Comparison of ENCODE assay signal across 2 cellular contexts in the genomic region with DNA sequence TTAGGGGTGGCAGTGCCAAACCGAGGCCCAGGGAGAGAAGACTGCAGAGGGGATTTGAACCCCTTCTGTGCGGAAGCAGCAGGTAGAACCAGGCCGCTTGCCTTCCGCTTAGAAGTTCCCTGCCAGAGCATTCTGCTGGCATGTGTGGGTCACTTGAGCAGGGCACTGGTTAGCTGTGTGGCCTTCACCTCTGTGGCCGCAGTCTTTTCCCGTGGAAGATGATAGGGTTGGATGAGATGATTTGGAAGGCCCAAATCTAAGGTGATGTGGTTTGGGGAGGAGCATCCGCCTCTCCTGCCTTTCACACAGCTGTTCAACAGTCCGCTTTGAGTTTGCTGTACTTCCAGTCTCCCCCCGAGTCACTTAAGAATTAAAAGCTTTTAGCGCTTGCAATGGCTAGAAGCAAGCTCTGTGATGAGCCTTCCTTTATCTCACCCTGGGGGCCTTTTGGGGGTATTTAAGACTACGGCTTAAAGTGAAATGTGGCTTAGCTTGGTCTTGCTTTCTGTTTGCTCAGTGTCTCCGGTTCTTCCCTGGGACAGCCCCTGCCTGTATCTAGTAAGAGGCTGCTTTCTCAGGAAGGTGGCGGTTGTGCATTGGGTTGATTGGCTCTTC.
TF ChIP-seq lines count a peak whose summit lies in the region.

No MANE protein-coding gene starts in this region.

TF ChIP-seq in SK-N-SH, 30 proteins besides CTCF, POLR2A, EP300 and RAD21 (continued from another document):
- no peak for TF ChIP-seq FOSL2 (IDR thresholded peaks at IDR 0.05; ENCODE audit: borderline replicate concordance, low read depth)
- no peak for TF ChIP-seq JUND (IDR thresholded peaks at IDR 0.05)
- TF ChIP-seq, protein P1, sequence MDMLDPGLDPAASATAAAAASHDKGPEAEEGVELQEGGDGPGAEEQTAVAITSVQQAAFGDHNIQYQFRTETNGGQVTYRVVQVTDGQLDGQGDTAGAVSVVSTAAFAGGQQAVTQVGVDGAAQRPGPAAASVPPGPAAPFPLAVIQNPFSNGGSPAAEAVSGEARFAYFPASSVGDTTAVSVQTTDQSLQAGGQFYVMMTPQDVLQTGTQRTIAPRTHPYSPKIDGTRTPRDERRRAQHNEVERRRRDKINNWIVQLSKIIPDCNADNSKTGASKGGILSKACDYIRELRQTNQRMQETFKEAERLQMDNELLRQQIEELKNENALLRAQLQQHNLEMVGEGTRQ (IDR thresholded peaks at IDR 0.05; ENCODE audit: borderline replicate concordance, low read depth, low read length): no peak
- no peak for TF ChIP-seq SIN3A (IDR thresholded peaks at IDR 0.05; ENCODE audit: borderline replicate concordance, low read depth, low read length)
TF ChIP-seq in SK-N-SH: peak in this region for 0.

TF ChIP-seq in GM12878, 131 proteins besides CTCF, POLR2A, EP300 and RAD21 (continued from another document and continues in another):
- TF ChIP-seq BACH1 (IDR thresholded peaks at IDR 0.05; ENCODE audit: borderline replicate concordance) (no peak), JUNB (IDR thresholded peaks at IDR 0.05) (no peak), CBX5 (IDR thresholded peaks at IDR 0.05; ENCODE audit: low read depth) (no peak), TAF1 (IDR thresholded peaks at IDR 0.05; ENCODE audit: borderline replicate concordance, low read depth, low read length) (peak; percentile 15; the same call in 1 of the 2 replicates), TCF7 (IDR thresholded peaks at IDR 0.05; ENCODE audit: borderline replicate concordance) (no peak), YBX1 (IDR thresholded peaks at IDR 0.05) (no peak), ZNF274 (IDR thresholded peaks at IDR 0.05; ENCODE audit: insufficient read depth, insufficient read length) (no peak), RAD51 (IDR thresholded peaks at IDR 0.05) (no peak), PAX5 (IDR thresholded peaks at IDR 0.05; ENCODE audit: borderline replicate concordance, low read depth, low read length) (0 out of 2 replicates have a peak, but pooled peaks have one; percentile 6), MTA2 (IDR thresholded peaks at IDR 0.05; ENCODE audit: low read depth) (no peak), HDAC2 (IDR thresholded peaks at IDR 0.05) (no peak), NFIC (IDR thresholded peaks at IDR 0.05; ENCODE audit: low read depth, low read length) (no peak), RUNX3 (IDR thresholded peaks at IDR 0.05; ENCODE audit: low read length) (peak; percentile 46; the same call in 1 of the 2 replicates), SMAD1 (IDR thresholded peaks at IDR 0.05; ENCODE audit: low read depth, partially characterized antibody) (no peak), SUPT20H (IDR thresholded peaks at IDR 0.05; ENCODE audit: borderline replicate concordance, control insufficient read depth, low read depth, low read length) (no peak), IRF4 (IDR thresholded peaks at IDR 0.05; ENCODE audit: low read depth, low read length) (no peak), SMAD5 (IDR thresholded peaks at IDR 0.05; ENCODE audit: low read depth) (no peak), EGR1 (IDR thresholded peaks at IDR 0.05; ENCODE audit: borderline replicate concordance in 1 of 2, low read depth in 2 of 2, low read length in 2 of 2) (no peak), PAX8 (IDR thresholded peaks at IDR 0.05) (no peak), POLR2AphosphoS2 (IDR thresholded peaks at IDR 0.05; ENCODE audit: low read depth, low read length) (no peak), POLR2AphosphoS5 (IDR thresholded peaks at IDR 0.05; ENCODE audit: low read length) (peak; percentile 72), CBFB (IDR thresholded peaks at IDR 0.05; ENCODE audit: low read depth) (0 out of 2 replicates have a peak, but pooled peaks have one; percentile 42), SP1 (IDR thresholded peaks at IDR 0.05; ENCODE audit: low read depth, low read length) (peak; percentile 3), KLF5 (IDR thresholded peaks at IDR 0.05; ENCODE audit: partially characterized antibody) (no peak), EED (IDR thresholded peaks at IDR 0.05; ENCODE audit: low read depth) (no peak), ZNF217 (IDR thresholded peaks at IDR 0.05) (no peak), NFXL1 (IDR thresholded peaks at IDR 0.05; ENCODE audit: borderline replicate concordance) (no peak)
- TF ChIP-seq, protein P2, sequence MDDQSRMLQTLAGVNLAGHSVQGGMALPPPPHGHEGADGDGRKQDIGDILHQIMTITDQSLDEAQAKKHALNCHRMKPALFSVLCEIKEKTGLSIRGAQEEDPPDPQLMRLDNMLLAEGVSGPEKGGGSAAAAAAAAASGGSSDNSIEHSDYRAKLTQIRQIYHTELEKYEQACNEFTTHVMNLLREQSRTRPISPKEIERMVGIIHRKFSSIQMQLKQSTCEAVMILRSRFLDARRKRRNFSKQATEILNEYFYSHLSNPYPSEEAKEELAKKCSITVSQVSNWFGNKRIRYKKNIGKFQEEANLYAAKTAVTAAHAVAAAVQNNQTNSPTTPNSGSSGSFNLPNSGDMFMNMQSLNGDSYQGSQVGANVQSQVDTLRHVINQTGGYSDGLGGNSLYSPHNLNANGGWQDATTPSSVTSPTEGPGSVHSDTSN (IDR thresholded peaks at IDR 0.05; ENCODE audit: insufficient replicate concordance, low read depth, low read length): no peak
- TF ChIP-seq, protein P3, sequence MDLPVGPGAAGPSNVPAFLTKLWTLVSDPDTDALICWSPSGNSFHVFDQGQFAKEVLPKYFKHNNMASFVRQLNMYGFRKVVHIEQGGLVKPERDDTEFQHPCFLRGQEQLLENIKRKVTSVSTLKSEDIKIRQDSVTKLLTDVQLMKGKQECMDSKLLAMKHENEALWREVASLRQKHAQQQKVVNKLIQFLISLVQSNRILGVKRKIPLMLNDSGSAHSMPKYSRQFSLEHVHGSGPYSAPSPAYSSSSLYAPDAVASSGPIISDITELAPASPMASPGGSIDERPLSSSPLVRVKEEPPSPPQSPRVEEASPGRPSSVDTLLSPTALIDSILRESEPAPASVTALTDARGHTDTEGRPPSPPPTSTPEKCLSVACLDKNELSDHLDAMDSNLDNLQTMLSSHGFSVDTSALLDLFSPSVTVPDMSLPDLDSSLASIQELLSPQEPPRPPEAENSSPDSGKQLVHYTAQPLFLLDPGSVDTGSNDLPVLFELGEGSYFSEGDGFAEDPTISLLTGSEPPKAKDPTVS (IDR thresholded peaks at IDR 0.05; ENCODE audit: low read depth, low read length): no peak
- TF ChIP-seq, protein P4, sequence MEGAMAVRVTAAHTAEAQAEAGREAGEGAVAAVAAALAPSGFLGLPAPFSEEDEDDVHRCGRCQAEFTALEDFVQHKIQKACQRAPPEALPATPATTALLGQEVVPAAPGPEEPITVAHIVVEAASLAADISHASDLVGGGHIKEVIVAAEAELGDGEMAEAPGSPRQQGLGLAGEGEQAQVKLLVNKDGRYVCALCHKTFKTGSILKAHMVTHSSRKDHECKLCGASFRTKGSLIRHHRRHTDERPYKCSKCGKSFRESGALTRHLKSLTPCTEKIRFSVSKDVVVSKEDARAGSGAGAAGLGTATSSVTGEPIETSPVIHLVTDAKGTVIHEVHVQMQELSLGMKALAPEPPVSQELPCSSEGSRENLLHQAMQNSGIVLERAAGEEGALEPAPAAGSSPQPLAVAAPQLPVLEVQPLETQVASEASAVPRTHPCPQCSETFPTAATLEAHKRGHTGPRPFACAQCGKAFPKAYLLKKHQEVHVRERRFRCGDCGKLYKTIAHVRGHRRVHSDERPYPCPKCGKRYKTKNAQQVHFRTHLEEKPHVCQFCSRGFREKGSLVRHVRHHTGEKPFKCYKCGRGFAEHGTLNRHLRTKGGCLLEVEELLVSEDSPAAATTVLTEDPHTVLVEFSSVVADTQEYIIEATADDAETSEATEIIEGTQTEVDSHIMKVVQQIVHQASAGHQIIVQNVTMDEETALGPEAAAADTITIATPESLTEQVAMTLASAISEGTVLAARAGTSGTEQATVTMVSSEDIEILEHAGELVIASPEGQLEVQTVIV (IDR thresholded peaks at IDR 0.05; ENCODE audit: borderline replicate concordance, partially characterized antibody): no peak
- TF ChIP-seq, protein P5, sequence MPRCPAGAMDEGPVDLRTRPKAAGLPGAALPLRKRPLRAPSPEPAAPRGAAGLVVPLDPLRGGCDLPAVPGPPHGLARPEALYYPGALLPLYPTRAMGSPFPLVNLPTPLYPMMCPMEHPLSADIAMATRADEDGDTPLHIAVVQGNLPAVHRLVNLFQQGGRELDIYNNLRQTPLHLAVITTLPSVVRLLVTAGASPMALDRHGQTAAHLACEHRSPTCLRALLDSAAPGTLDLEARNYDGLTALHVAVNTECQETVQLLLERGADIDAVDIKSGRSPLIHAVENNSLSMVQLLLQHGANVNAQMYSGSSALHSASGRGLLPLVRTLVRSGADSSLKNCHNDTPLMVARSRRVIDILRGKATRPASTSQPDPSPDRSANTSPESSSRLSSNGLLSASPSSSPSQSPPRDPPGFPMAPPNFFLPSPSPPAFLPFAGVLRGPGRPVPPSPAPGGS (IDR thresholded peaks at IDR 0.05; ENCODE audit: borderline replicate concordance, insufficient read depth, low read depth, low read length, poor library complexity, severe bottlenecking): no peak
- TF ChIP-seq, protein P6, sequence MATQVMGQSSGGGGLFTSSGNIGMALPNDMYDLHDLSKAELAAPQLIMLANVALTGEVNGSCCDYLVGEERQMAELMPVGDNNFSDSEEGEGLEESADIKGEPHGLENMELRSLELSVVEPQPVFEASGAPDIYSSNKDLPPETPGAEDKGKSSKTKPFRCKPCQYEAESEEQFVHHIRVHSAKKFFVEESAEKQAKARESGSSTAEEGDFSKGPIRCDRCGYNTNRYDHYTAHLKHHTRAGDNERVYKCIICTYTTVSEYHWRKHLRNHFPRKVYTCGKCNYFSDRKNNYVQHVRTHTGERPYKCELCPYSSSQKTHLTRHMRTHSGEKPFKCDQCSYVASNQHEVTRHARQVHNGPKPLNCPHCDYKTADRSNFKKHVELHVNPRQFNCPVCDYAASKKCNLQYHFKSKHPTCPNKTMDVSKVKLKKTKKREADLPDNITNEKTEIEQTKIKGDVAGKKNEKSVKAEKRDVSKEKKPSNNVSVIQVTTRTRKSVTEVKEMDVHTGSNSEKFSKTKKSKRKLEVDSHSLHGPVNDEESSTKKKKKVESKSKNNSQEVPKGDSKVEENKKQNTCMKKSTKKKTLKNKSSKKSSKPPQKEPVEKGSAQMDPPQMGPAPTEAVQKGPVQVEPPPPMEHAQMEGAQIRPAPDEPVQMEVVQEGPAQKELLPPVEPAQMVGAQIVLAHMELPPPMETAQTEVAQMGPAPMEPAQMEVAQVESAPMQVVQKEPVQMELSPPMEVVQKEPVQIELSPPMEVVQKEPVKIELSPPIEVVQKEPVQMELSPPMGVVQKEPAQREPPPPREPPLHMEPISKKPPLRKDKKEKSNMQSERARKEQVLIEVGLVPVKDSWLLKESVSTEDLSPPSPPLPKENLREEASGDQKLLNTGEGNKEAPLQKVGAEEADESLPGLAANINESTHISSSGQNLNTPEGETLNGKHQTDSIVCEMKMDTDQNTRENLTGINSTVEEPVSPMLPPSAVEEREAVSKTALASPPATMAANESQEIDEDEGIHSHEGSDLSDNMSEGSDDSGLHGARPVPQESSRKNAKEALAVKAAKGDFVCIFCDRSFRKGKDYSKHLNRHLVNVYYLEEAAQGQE (IDR thresholded peaks at IDR 0.05; ENCODE audit: low read depth, low read length): no peak
- TF ChIP-seq, protein P7, sequence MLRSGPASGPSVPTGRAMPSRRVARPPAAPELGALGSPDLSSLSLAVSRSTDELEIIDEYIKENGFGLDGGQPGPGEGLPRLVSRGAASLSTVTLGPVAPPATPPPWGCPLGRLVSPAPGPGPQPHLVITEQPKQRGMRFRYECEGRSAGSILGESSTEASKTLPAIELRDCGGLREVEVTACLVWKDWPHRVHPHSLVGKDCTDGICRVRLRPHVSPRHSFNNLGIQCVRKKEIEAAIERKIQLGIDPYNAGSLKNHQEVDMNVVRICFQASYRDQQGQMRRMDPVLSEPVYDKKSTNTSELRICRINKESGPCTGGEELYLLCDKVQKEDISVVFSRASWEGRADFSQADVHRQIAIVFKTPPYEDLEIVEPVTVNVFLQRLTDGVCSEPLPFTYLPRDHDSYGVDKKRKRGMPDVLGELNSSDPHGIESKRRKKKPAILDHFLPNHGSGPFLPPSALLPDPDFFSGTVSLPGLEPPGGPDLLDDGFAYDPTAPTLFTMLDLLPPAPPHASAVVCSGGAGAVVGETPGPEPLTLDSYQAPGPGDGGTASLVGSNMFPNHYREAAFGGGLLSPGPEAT (IDR thresholded peaks at IDR 0.05; ENCODE audit: low read depth): peak; percentile 62; the same call in 1 of the 2 replicates
- TF ChIP-seq, protein P8, sequence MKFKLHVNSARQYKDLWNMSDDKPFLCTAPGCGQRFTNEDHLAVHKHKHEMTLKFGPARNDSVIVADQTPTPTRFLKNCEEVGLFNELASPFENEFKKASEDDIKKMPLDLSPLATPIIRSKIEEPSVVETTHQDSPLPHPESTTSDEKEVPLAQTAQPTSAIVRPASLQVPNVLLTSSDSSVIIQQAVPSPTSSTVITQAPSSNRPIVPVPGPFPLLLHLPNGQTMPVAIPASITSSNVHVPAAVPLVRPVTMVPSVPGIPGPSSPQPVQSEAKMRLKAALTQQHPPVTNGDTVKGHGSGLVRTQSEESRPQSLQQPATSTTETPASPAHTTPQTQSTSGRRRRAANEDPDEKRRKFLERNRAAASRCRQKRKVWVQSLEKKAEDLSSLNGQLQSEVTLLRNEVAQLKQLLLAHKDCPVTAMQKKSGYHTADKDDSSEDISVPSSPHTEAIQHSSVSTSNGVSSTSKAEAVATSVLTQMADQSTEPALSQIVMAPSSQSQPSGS (IDR thresholded peaks at IDR 0.05; ENCODE audit: low read length): no peak
- TF ChIP-seq, protein P9, sequence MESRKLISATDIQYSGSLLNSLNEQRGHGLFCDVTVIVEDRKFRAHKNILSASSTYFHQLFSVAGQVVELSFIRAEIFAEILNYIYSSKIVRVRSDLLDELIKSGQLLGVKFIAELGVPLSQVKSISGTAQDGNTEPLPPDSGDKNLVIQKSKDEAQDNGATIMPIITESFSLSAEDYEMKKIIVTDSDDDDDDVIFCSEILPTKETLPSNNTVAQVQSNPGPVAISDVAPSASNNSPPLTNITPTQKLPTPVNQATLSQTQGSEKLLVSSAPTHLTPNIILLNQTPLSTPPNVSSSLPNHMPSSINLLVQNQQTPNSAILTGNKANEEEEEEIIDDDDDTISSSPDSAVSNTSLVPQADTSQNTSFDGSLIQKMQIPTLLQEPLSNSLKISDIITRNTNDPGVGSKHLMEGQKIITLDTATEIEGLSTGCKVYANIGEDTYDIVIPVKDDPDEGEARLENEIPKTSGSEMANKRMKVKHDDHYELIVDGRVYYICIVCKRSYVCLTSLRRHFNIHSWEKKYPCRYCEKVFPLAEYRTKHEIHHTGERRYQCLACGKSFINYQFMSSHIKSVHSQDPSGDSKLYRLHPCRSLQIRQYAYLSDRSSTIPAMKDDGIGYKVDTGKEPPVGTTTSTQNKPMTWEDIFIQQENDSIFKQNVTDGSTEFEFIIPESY (IDR thresholded peaks at IDR 0.05): no peak
- TF ChIP-seq, protein P10, sequence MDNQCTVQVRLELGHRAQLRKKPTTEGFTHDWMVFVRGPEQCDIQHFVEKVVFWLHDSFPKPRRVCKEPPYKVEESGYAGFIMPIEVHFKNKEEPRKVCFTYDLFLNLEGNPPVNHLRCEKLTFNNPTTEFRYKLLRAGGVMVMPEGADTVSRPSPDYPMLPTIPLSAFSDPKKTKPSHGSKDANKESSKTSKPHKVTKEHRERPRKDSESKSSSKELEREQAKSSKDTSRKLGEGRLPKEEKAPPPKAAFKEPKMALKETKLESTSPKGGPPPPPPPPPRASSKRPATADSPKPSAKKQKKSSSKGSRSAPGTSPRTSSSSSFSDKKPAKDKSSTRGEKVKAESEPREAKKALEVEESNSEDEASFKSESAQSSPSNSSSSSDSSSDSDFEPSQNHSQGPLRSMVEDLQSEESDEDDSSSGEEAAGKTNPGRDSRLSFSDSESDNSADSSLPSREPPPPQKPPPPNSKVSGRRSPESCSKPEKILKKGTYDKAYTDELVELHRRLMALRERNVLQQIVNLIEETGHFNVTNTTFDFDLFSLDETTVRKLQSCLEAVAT (IDR thresholded peaks at IDR 0.05): 0 out of 2 replicates have a peak, but pooled peaks have one; percentile 38
